In genomic region chr12:68236421-68237059, GRCh38 we compare ENCODE assay signal across 8 cellular contexts. TPM values are rescaled to one million over a fixed set of nuclear protein-coding genes. Genes with fewer than 3 reads are reported as not detected.
DNase-seq lines count a peak whose midpoint lies in the region; ATAC-seq, FAIRE-seq and TF ChIP-seq lines count a peak whose summit lies in the region.

No MANE protein-coding gene starts in this region.

- H3K9me3 ChIP-seq in esophagus muscularis mucosa (no peaks in the 10 kb centered on the region), small intestine (ENCODE audit: control insufficient read depth, low read depth) (no peaks in the 10 kb centered on the region)

- peak; percentile 46 for DNase-seq in GM12864 (ENCODE audit: low read depth)
- peak; percentile 73 for DNase-seq in LHCN-M2 (ENCODE audit: low read depth)
- peak; percentile 46 for DNase-seq in activated CD4-positive, alpha-beta T cell treated with anti-CD3 and anti-CD28 coated beads for 36 hours
- no peak for DNase-seq in esophagus muscularis mucosa (ENCODE audit: extremely low spot score)
- DNase-seq in small intestine = peak; percentile 80
- DNase-seq in D341Med (ENCODE audit: low spot score) = no peak
- no peak for DNase-seq in HuH-7.5 (ENCODE audit: low spot score)

- POLR2A ChIA-PET in activated CD4-positive, alpha-beta T cell treated with anti-CD3 and anti-CD28 coated beads for 36 hours (lab: Charles Lee) = no interaction called here

- H3K27me3 ChIP-seq in esophagus muscularis mucosa (no peaks in the 10 kb centered on the region), small intestine (ENCODE audit: control insufficient read depth in 2 of 2, insufficient read depth in 2 of 2, low read length in 2 of 2) (no peaks in the 10 kb centered on the region)

- no peak for TF ChIP-seq POLR2A in esophagus muscularis mucosa (IDR thresholded peaks at IDR 0.05; ENCODE audit: low read depth)

- peak; percentile 64 for ATAC-seq in GM21515 (IDR thresholded peaks at IDR 0.05; ENCODE audit: unreplicated experiment)
- peak; percentile 56 for ATAC-seq in activated CD4-positive, alpha-beta T cell treated with anti-CD3 and anti-CD28 coated beads for 36 hours

- intact Hi-C loops in activated CD4-positive, alpha-beta T cell treated with anti-CD3 and anti-CD28 coated beads for 36 hours (cut with DNase I, micrococcal nuclease) = no loop called here
- intact Hi-C loops in esophagus muscularis mucosa (cut with DNase I) = no loop called here

- H3K9me3 Mint-ChIP-seq in activated CD4-positive, alpha-beta T cell treated with anti-CD3 and anti-CD28 coated beads for 36 hours (ENCODE audit: low read depth) = no peaks in the 10 kb centered on the region

- peaks cover 44% of the 10 kb centered on the region for H3K4me1 Mint-ChIP-seq in activated CD4-positive, alpha-beta T cell treated with anti-CD3 and anti-CD28 coated beads for 36 hours

- no peak for TF ChIP-seq CTCF in GM12864 (IDR thresholded peaks at IDR 0.05; ENCODE audit: low read depth, low read length, missing control alignments)
- peak in 1 of 3 experiments; percentile 10 for TF ChIP-seq CTCF in esophagus muscularis mucosa (IDR thresholded peaks at IDR 0.05)

- peak overlapping the region; percentile 69 for H3K4me3 Mint-ChIP-seq in activated CD4-positive, alpha-beta T cell treated with anti-CD3 and anti-CD28 coated beads for 36 hours

- no peaks in the 10 kb centered on the region for H3K36me3 Mint-ChIP-seq in activated CD4-positive, alpha-beta T cell treated with anti-CD3 and anti-CD28 coated beads for 36 hours (ENCODE audit: low read depth)

- H3K27me3 Mint-ChIP-seq in activated CD4-positive, alpha-beta T cell treated with anti-CD3 and anti-CD28 coated beads for 36 hours = peaks cover 2% of the 10 kb centered on the region

- no peak overlapping the region for H3K27ac ChIP-seq in esophagus muscularis mucosa (replicated peaks in 1 of 4)
- peak overlapping the region in 1 of 2 donors; percentile 73 for H3K27ac ChIP-seq in small intestine (ENCODE audit: low read depth in 1 of 2, low read length in 1 of 2)

- no peak for TF ChIP-seq EP300 in esophagus muscularis mucosa (IDR thresholded peaks at IDR 0.05)

- H3K36me3 ChIP-seq in esophagus muscularis mucosa = no peaks in the 10 kb centered on the region
- no peaks in the 10 kb centered on the region for H3K36me3 ChIP-seq in small intestine (ENCODE audit: control insufficient read depth in 2 of 2, insufficient read depth in 2 of 2, low read length in 2 of 2)

- H3K27ac Mint-ChIP-seq in activated CD4-positive, alpha-beta T cell treated with anti-CD3 and anti-CD28 coated beads for 36 hours = peak overlapping the region; percentile 63

- WGBS in esophagus muscularis mucosa = 66% methylated on average over 8 of the region's 8 CpGs
- 24 to 48% (median 27%) methylated on average over 8 of the region's 8 CpGs for WGBS in small intestine, 3 donors

- H3K4me1 ChIP-seq in esophagus muscularis mucosa (peaks cover 13 to 37% (median 31%) of the 10 kb centered on the region in 4 donors), small intestine (ENCODE audit: control insufficient read depth in 2 of 2, insufficient read depth in 1 of 2, low read depth in 1 of 2, low read length in 1 of 2) (peaks cover 0 to 7% of the 10 kb centered on the region in 2 donors)

- CTCF ChIA-PET in activated CD4-positive, alpha-beta T cell treated with anti-CD3 and anti-CD28 coated beads for 36 hours (lab: Charles Lee) = interaction anchor here (0.6 to 2.6 kb wide), 9 partner anchors 9 to 351 kb away, joined by 3 to 9 read pairs (median 4); no protein-coding TSS in a partner anchor

- peak overlapping the region; percentile 28 for H3K4me3 ChIP-seq in GM12864 (ENCODE audit: low read depth, low read length)
- H3K4me3 ChIP-seq in esophagus muscularis mucosa = peak overlapping the region; percentile 28 to 46 (median 34)
- H3K4me3 ChIP-seq in small intestine (ENCODE audit: low read depth in 1 of 2, low read length in 2 of 2) = peak overlapping the region in 1 of 2 donors; percentile 46

- FAIRE-seq in small intestine (lab: Jason Lieb, UNC) = no peak

RNA-seq across cellular contexts. Expression of gene IL26, which starts 10.9 kb away (rescaled TPM):
- total RNA-seq in LHCN-M2 (2014; rRNA removed) = not detected in 2 replicates
- polyA plus RNA-seq in LHCN-M2 (2012) = not detected
- 1 to 10 TPM in 1 of 2 experiments, under 1 TPM in 1; 0.56 to 1.1 TPM for total RNA-seq in activated CD4-positive, alpha-beta T cell treated with anti-CD3 and anti-CD28 coated beads for 36 hours
- not detected for total RNA-seq in esophagus muscularis mucosa
- not detected for polyA plus RNA-seq in small intestine

RNA-seq across cellular contexts. Expression of gene IL22, which starts 16.9 kb away (rescaled TPM):
- total RNA-seq in LHCN-M2 (2014; rRNA removed) = not detected in 2 replicates
- not detected for polyA plus RNA-seq in LHCN-M2 (2012)
- total RNA-seq in activated CD4-positive, alpha-beta T cell treated with anti-CD3 and anti-CD28 coated beads for 36 hours = 1 to 10 TPM; 1.4 to 1.6 TPM
- not detected for total RNA-seq in esophagus muscularis mucosa
- polyA plus RNA-seq in small intestine = not detected

Comparison
In these comparisons a context has a peak if more than half of its experiments do, and no peak if none do; other contexts are left out.
1. DNase-seq: peak in GM12864 (single experiment), LHCN-M2 (single experiment), activated CD4-positive, alpha-beta T cell treated with anti-CD3 and anti-CD28 coated beads for 36 hours (single experiment) and small intestine (single experiment); none in esophagus muscularis mucosa (single experiment), D341Med (single experiment) and HuH-7.5 (single experiment).